In the genomic region with DNA sequence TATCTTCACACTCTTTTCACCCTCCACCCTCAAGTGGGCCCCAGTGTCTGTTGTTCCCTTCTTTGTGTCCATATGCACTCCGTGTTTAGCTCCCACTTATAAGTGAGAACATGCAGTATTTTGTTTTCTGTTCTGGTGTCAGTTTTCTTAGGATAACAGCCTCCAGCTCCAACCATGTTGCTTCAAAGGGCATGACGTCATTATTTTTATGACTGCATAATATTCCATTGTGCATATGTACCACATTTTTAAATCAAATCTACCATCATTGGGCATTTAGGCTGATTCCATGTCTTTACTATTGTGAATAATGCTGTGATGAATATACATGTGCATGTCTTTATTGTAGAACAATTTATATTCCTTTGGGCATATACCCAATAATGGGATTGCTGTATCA, we compare ENCODE assay signal across 9 cellular contexts.
"Had no signal": no experiment of that assay in that cellular context is flagged by ENCODE, and none has a peak within 500 bp of the region (broad histone marks: within the 10 kb centered on the region; RNA-seq: fewer than 3 reads in every experiment).

No MANE protein-coding gene starts in this region.

- H3K9ac ChIP-seq: KMS-11 had no signal

- DNase-seq: H9, HCEC 1CT, IMR-90, KBM-7 had no signal

- ATAC-seq: GM23338 had no signal

- H3K4me2 ChIP-seq: GM23338, KMS-11 had no signal

- H3K27ac ChIP-seq: HL-60, KMS-11 had no signal

- H2AFZ ChIP-seq: GM23338 had no signal

- H3K4me3 ChIP-seq: GM23338 had no signal

- FAIRE-seq: H1, H54 had no signal
